Comparison of ENCODE assay signal across 1 cellular context in the genomic region with DNA sequence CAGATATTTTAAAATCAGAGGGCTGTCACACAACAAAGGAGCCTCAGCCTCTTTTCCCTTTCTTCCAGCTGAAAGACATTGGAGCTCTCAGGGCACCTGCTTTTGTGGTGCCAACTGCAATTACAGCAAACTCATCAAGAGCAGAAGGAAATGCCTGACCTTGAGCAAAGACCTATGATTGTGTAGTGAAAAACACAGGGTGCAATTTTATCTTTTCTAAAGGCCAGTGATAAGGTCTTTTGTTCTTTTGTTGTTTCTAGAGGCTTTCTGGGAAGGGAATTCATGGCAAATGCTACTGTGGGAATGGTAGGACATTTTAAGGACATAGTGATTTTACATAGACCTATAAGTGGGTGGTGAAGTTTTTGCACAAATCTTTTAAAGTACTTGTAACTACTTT.
TF ChIP-seq lines count a peak whose summit lies in the region.

No MANE protein-coding gene starts in this region.

TF ChIP-seq in HepG2, 621 proteins besides CTCF, POLR2A, EP300 and RAD21 (continued from another document):
- no peak for TF ChIP-seq PRMT3 (CRISPR knock-in tag; IDR thresholded peaks at IDR 0.05; ENCODE audit: borderline replicate concordance, low read depth)
TF ChIP-seq in HepG2: peak in this region for 0.
